In the genomic region with DNA sequence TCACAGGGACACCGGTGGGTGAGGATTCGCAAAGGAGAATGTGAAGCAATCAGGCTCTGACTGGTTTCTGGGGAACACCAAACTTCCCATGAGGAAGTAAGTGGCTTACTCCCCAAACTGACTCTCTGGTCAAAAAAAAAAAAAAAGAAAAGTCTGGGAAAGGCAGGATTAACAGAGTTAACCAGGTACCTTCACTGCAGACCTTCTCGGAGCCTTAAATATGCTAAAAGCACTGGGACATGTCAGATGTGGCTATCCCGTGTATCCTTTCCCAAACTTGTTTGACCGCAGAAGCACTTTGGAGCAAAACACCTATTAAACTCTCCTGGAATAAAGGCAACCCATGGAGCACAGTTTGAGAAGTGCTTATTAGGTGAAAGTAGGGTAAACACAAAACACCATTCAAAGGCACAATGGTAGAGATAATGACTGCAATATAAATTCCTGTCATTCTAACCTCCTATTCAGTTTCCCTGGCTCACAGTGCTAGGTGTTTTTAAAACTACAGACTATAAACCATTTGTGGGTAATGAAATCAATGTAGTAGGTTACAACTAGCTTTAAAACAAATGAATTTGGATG, we compare ENCODE assay signal across 19 cellular contexts. TPM values are rescaled to one million over a fixed set of nuclear protein-coding genes. Genes with fewer than 3 reads are reported as not detected.
A peak's percentile ranks its signal among the peaks of the same experiment; 100 is the strongest.
DNase-seq lines count a peak whose midpoint lies in the region; ATAC-seq and TF ChIP-seq lines count a peak whose summit lies in the region.
"Had no signal": no experiment of that assay in that cellular context is flagged by ENCODE, and none has a peak within 500 bp of the region (broad histone marks: within the 10 kb centered on the region; RNA-seq: fewer than 3 reads in every experiment).

No MANE protein-coding gene starts in this region.

- no peaks in the 10 kb centered on the region for H3K27me3 ChIP-seq in BE2C

- H3K36me3 ChIP-seq in BE2C = no peaks in the 10 kb centered on the region
- H3K36me3 ChIP-seq: esophagus muscularis mucosa, left lung, spleen had no signal

- H3K36me3 Mint-ChIP-seq in activated naive CD4-positive, alpha-beta T cell treated with anti-CD3 and anti-CD28 coated beads, Interleukin-2, amount 10 ng/mL, durations not matched to agents 7 days and 5 days = no peaks in the 10 kb centered on the region
- H3K36me3 Mint-ChIP-seq in dendritic cell treated with granulocyte-macrophage colony-stimulating factor and Interleukin-4, amounts not matched to agents 40 ng/mL and 50 ng/mL, for 4 days (ENCODE audit: low read depth) = no peaks in the 10 kb centered on the region
- H3K36me3 Mint-ChIP-seq: CD4-positive, CD25-positive, alpha-beta regulatory T cell had no signal

- H3K4me3 ChIP-seq in BE2C (ENCODE audit: low read depth, low read length) = no peak overlapping the region
- H3K4me3 ChIP-seq: esophagus muscularis mucosa, left lung, spleen had no signal

- H3K27ac Mint-ChIP-seq in activated naive CD4-positive, alpha-beta T cell treated with anti-CD3 and anti-CD28 coated beads, Interleukin-2, amount 10 ng/mL, durations not matched to agents 7 days and 5 days = peak overlapping the region; percentile 33
- peak overlapping the region; percentile 34 for H3K27ac Mint-ChIP-seq in dendritic cell treated with granulocyte-macrophage colony-stimulating factor and Interleukin-4, amounts not matched to agents 40 ng/mL and 50 ng/mL, for 4 days
- H3K27ac Mint-ChIP-seq: CD4-positive, CD25-positive, alpha-beta regulatory T cell; T-helper 1 cell treated with Interleukin-12 subunit alpha and Interleukin-12 subunit beta and Interleukin-4 antibody, amounts not matched to agents 30 μg/mL and 1 μg/mL, for 36 hours had no signal

- CTCF ChIA-PET in activated naive CD4-positive, alpha-beta T cell treated with anti-CD3 and anti-CD28 coated beads, Interleukin-2, amount 10 ng/mL, durations not matched to agents 7 days and 5 days (lab: Charles Lee) = no interaction called here

- no peaks in the 10 kb centered on the region for H3K4me1 ChIP-seq in BE2C

- DNase-seq in activated naive CD4-positive, alpha-beta T cell treated with anti-CD3 and anti-CD28 coated beads, Interleukin-2, amount 10 ng/mL, durations not matched to agents 7 days and 5 days = no peak
- no peak for DNase-seq in activated naive CD4-positive, alpha-beta T cell (lab: John Stamatoyannopoulos, UW)
- peak; percentile 47 for DNase-seq in NCI-H2227 (lab: John Stamatoyannopoulos, UW; ENCODE audit: unreplicated experiment)
- DNase-seq in 8988T = no peak
- DNase-seq in BE2C = no peak
- DNase-seq: activated gamma-delta T cell treated with Interleukin-2 at 50 U/mL for 16 hours; amygdala; CD4-positive, CD25-positive, alpha-beta regulatory T cell; DMS53; left lung; NCI-H187 treated with DMSO at 0.1 percent for 48 hours; NCI-H526 treated with DMSO at 0.1 percent for 48 hours had no signal

- no peaks in the 10 kb centered on the region for H3K9me3 ChIP-seq in BE2C
- H3K9me3 ChIP-seq: esophagus muscularis mucosa, left lung, spleen had no signal

- H3K9me3 Mint-ChIP-seq in activated naive CD4-positive, alpha-beta T cell treated with anti-CD3 and anti-CD28 coated beads, Interleukin-2, amount 10 ng/mL, durations not matched to agents 7 days and 5 days = no peaks in the 10 kb centered on the region
- H3K9me3 Mint-ChIP-seq in dendritic cell treated with granulocyte-macrophage colony-stimulating factor and Interleukin-4, amounts not matched to agents 40 ng/mL and 50 ng/mL, for 4 days = no peaks in the 10 kb centered on the region
- H3K9me3 Mint-ChIP-seq: neural crest cell; T-helper 1 cell treated with Interleukin-12 subunit alpha and Interleukin-12 subunit beta and Interleukin-4 antibody, amounts not matched to agents 30 μg/mL and 1 μg/mL, for 36 hours had no signal

- H3K4me1 Mint-ChIP-seq in activated naive CD4-positive, alpha-beta T cell treated with anti-CD3 and anti-CD28 coated beads, Interleukin-2, amount 10 ng/mL, durations not matched to agents 7 days and 5 days = peaks cover 10% of the 10 kb centered on the region
- peaks cover 43% of the 10 kb centered on the region for H3K4me1 Mint-ChIP-seq in dendritic cell treated with granulocyte-macrophage colony-stimulating factor and Interleukin-4, amounts not matched to agents 40 ng/mL and 50 ng/mL, for 4 days (ENCODE audit: low read depth)
- H3K4me1 Mint-ChIP-seq: neural crest cell had no signal

- H3K4me3 Mint-ChIP-seq in activated naive CD4-positive, alpha-beta T cell treated with anti-CD3 and anti-CD28 coated beads, Interleukin-2, amount 10 ng/mL, durations not matched to agents 7 days and 5 days = no peak overlapping the region
- no peak overlapping the region for H3K4me3 Mint-ChIP-seq in dendritic cell treated with granulocyte-macrophage colony-stimulating factor and Interleukin-4, amounts not matched to agents 40 ng/mL and 50 ng/mL, for 4 days
- H3K4me3 Mint-ChIP-seq: CD4-positive, CD25-positive, alpha-beta regulatory T cell; neural crest cell; T-helper 1 cell treated with Interleukin-12 subunit alpha and Interleukin-12 subunit beta and Interleukin-4 antibody, amounts not matched to agents 30 μg/mL and 1 μg/mL, for 36 hours had no signal

- TF ChIP-seq CTCF in BE2C (IDR thresholded peaks at IDR 0.05; ENCODE audit: low read depth, low read length) = no peak

- intact Hi-C loops in dendritic cell treated with granulocyte-macrophage colony-stimulating factor and Interleukin-4, amounts not matched to agents 40 ng/mL and 50 ng/mL, for 4 days (cut with micrococcal nuclease) = no loop called here

- no peak for ATAC-seq in HG02763 (IDR thresholded peaks at IDR 0.05; ENCODE audit: unreplicated experiment)
- ATAC-seq in GM18907 (IDR thresholded peaks at IDR 0.05; ENCODE audit: unreplicated experiment) = no peak
- ATAC-seq: left lung had no signal

- H3K27me3 Mint-ChIP-seq in activated naive CD4-positive, alpha-beta T cell treated with anti-CD3 and anti-CD28 coated beads, Interleukin-2, amount 10 ng/mL, durations not matched to agents 7 days and 5 days = peaks cover 97% of the 10 kb centered on the region
- H3K27me3 Mint-ChIP-seq in dendritic cell treated with granulocyte-macrophage colony-stimulating factor and Interleukin-4, amounts not matched to agents 40 ng/mL and 50 ng/mL, for 4 days = peaks cover 27% of the 10 kb centered on the region

RNA-seq across cellular contexts. Expression of gene MXI1, which starts 44.1 kb away (rescaled TPM):
- 28.4 TPM for polyA plus RNA-seq in BE2C (2012; ENCODE audit: insufficient read depth, insufficient read length, low read depth)
